8 cellular contexts compared by ENCODE assay signal in genomic region chr20:3818155-3819151, GRCh38. TPM values are rescaled to one million over a fixed set of nuclear protein-coding genes. Genes with fewer than 3 reads are reported as not detected.
A peak's percentile ranks its signal among the peaks of the same experiment; 100 is the strongest.
DNase-seq lines count a peak whose midpoint lies in the region; ATAC-seq, FAIRE-seq and TF ChIP-seq lines count a peak whose summit lies in the region.

No MANE protein-coding gene starts in this region.

- H3K27ac Mint-ChIP-seq in CD14-positive monocyte (peak overlapping the region in 6 of 7 donors; percentile 46 to 78 (median 62)), GM23338 (no peak overlapping the region), astrocyte (ENCODE audit: unreplicated experiment) (peak overlapping the region; percentile 34)

- ATAC-seq in GM23338 = peak; percentile 62
- no peak for ATAC-seq in HG03439 (IDR thresholded peaks at IDR 0.05; ENCODE audit: unreplicated experiment)
- no peak for ATAC-seq in GM19452 (IDR thresholded peaks at IDR 0.05; ENCODE audit: unreplicated experiment)

- H3K27ac ChIP-seq in GM23338 (ENCODE audit: low read depth) (no peak overlapping the region), astrocyte (ENCODE audit: low read depth, low read length) (no peak overlapping the region), smooth muscle cell (ENCODE audit: low read depth) (no peak overlapping the region)

- H3K79me2 ChIP-seq in GM23338 (replicated peaks; ENCODE audit: insufficient read depth) = no peaks in the 10 kb centered on the region
- H3K79me2 ChIP-seq in astrocyte (ENCODE audit: insufficient read depth, low read length) = peaks cover 15% of the 10 kb centered on the region
- peaks cover 8% of the 10 kb centered on the region for H3K79me2 ChIP-seq in smooth muscle cell (ENCODE audit: low read depth)

- H3K4me3 ChIP-seq in GM23338 = no peak overlapping the region
- no peak overlapping the region for H3K4me3 ChIP-seq in astrocyte (ENCODE audit: insufficient read depth, low read depth, low read length)
- H3K4me3 ChIP-seq in smooth muscle cell = no peak overlapping the region

- H4K20me1 ChIP-seq in GM23338 (replicated peaks; ENCODE audit: insufficient read depth) = no peaks in the 10 kb centered on the region
- no peaks in the 10 kb centered on the region for H4K20me1 ChIP-seq in astrocyte (ENCODE audit: insufficient read depth, low read length)
- no peaks in the 10 kb centered on the region for H4K20me1 ChIP-seq in smooth muscle cell (ENCODE audit: low read depth)

- H3K36me3 ChIP-seq in GM23338 (ENCODE audit: insufficient read depth) (no peaks in the 10 kb centered on the region), astrocyte (ENCODE audit: insufficient read depth, low read length) (peaks cover 6% of the 10 kb centered on the region), smooth muscle cell (ENCODE audit: low read depth) (no peaks in the 10 kb centered on the region)

- H3K4me2 ChIP-seq in GM23338 (no peak overlapping the region), astrocyte (ENCODE audit: low read length) (no peak overlapping the region), smooth muscle cell (no peak overlapping the region)

- H3K9me3 Mint-ChIP-seq in CD14-positive monocyte = peaks cover 0 to 1% (median 0%) of the 10 kb centered on the region in 7 donors
- no peaks in the 10 kb centered on the region for H3K9me3 Mint-ChIP-seq in GM23338
- no peaks in the 10 kb centered on the region for H3K9me3 Mint-ChIP-seq in astrocyte (ENCODE audit: unreplicated experiment)

- H3K9me2 ChIP-seq in GM23338 (ENCODE audit: insufficient read depth) = no peaks in the 10 kb centered on the region

- intact Hi-C loops in CD14-positive monocyte (cut with micrococcal nuclease) = loop anchor here in 1 of 2 donors (10.0 kb wide), 1 partner anchor 54 kb away; the partner anchor contains the start of gene ADISSP

- H3F3A ChIP-seq in GM23338 (replicated peaks; ENCODE audit: low read depth) (peaks cover 4% of the 10 kb centered on the region; the same call in 1 of the 2 replicates), smooth muscle cell (ENCODE audit: low read depth) (peaks cover 6% of the 10 kb centered on the region)

- H3K27me3 ChIP-seq in GM23338 (ENCODE audit: insufficient read depth) = no peaks in the 10 kb centered on the region
- no peaks in the 10 kb centered on the region for H3K27me3 ChIP-seq in astrocyte (ENCODE audit: insufficient read depth, low read length)
- H3K27me3 ChIP-seq in smooth muscle cell (ENCODE audit: low read depth) = no peaks in the 10 kb centered on the region

- H2AFZ ChIP-seq in GM23338 (0 out of 2 replicates have a peak overlapping the region, but pooled peaks have one; percentile 61), astrocyte (ENCODE audit: low read depth, low read length) (no peak overlapping the region), smooth muscle cell (ENCODE audit: low read depth) (no peak overlapping the region)

- TF ChIP-seq CTCF in CD14-positive monocyte (IDR thresholded peaks at IDR 0.05) (peak; percentile 79), GM23338 (conservative IDR thresholded peaks at IDR 0.05; ENCODE audit: low read depth in 2 of 2) (peak; percentile 67 to 82), astrocyte (IDR thresholded peaks at IDR 0.05; ENCODE audit: insufficient read depth, low read depth, low read length) (peak; percentile 68), smooth muscle cell (IDR thresholded peaks at IDR 0.05; ENCODE audit: borderline replicate concordance, insufficient read depth, poor library complexity, severe bottlenecking) (peak; percentile 53)

- peak; percentile 75 for DNase-seq in CD14-positive monocyte (ENCODE audit: low spot score)
- peak; percentile 89 for DNase-seq in GM23338 (ENCODE audit: low spot score)
- peak; percentile 45 for DNase-seq in NCI-H526 treated with DMSO at 0.1 percent for 48 hours (lab: John Stamatoyannopoulos, UW)
- DNase-seq in astrocyte (ENCODE audit: low read depth) = peak; percentile 65
- peak; percentile 63 for DNase-seq in iPS-NIHi7 (ENCODE audit: extremely low spot score)
- peak; percentile 31 for DNase-seq in smooth muscle cell (lab: John Stamatoyannopoulos, UW; ENCODE audit: unreplicated experiment)

- H3K36me3 Mint-ChIP-seq in CD14-positive monocyte = peaks cover 13 to 18% of the 10 kb centered on the region in 2 donors
- H3K36me3 Mint-ChIP-seq in GM23338 (ENCODE audit: low read depth) = no peaks in the 10 kb centered on the region; the same call in 1 of the 3 replicates
- H3K36me3 Mint-ChIP-seq in astrocyte (ENCODE audit: low read depth, unreplicated experiment) = no peaks in the 10 kb centered on the region

- WGBS in smooth muscle cell (ENCODE audit: low lambda C conversion rate) = 87% methylated on average over 8 of the region's 8 CpGs

- H3K4me1 Mint-ChIP-seq in CD14-positive monocyte (peaks cover 22% of the 10 kb centered on the region), GM23338 (peaks cover 23% of the 10 kb centered on the region), astrocyte (ENCODE audit: low read depth, unreplicated experiment) (peaks cover 7% of the 10 kb centered on the region)

- H3K4me3 Mint-ChIP-seq in CD14-positive monocyte (peak overlapping the region in 1 of 2 donors; percentile 9), GM23338 (no peak overlapping the region), astrocyte (ENCODE audit: unreplicated experiment) (peak overlapping the region; percentile 70)

- H3K27me3 Mint-ChIP-seq in CD14-positive monocyte (ENCODE audit: low read depth in 3 of 3) (peaks cover 0 to 3% (median 0%) of the 10 kb centered on the region in 3 donors), GM23338 (ENCODE audit: insufficient read depth, low read depth, poor library complexity) (peaks cover 6% of the 10 kb centered on the region), astrocyte (ENCODE audit: low read depth, unreplicated experiment) (peaks cover 9% of the 10 kb centered on the region)

- H3K9ac ChIP-seq in astrocyte (ENCODE audit: low read length) = no peak overlapping the region
- no peak overlapping the region for H3K9ac ChIP-seq in smooth muscle cell (ENCODE audit: low read depth)

- H3K4me1 ChIP-seq in GM23338 (ENCODE audit: insufficient read depth) (peaks cover 16% of the 10 kb centered on the region; the same call in 1 of the 2 replicates), astrocyte (ENCODE audit: insufficient read depth, low read length) (peaks cover 15% of the 10 kb centered on the region), smooth muscle cell (ENCODE audit: low read depth) (peaks cover 11% of the 10 kb centered on the region)

- no peak for FAIRE-seq in astrocyte (lab: Jason Lieb, UNC)

- H3K9me3 ChIP-seq in astrocyte (ENCODE audit: insufficient read depth, low read depth, low read length) = no peaks in the 10 kb centered on the region
- H3K9me3 ChIP-seq in smooth muscle cell (replicated peaks; ENCODE audit: low read depth) = no peaks in the 10 kb centered on the region

TF ChIP-seq in GM23338, 12 proteins besides CTCF, POLR2A, EP300 and RAD21 (continues in another document):
- TF ChIP-seq EZH2phosphoT487 (IDR thresholded peaks at IDR 0.05; ENCODE audit: unreplicated experiment) = no peak

RNA-seq across cellular contexts. Expression of gene AP5S1, which starts 1.9 kb away (rescaled TPM):
- polyA plus RNA-seq in CD14-positive monocyte (10 to 100 TPM in 1 of 2 donors, 1 to 10 TPM in 1; 8.6 to 10.8 TPM), GM23338 (2016; fragmentation: Nextera tagmentation; extraction: Ambion mirVana) (1.8 and 2.8 TPM in 2 replicates), smooth muscle cell (10.9 and 14.7 TPM in 2 replicates)
- total RNA-seq in GM23338 (2014; rRNA removed; shearing (Covaris generic)) = 1.2 and 1.8 TPM in 2 replicates
- total RNA-seq in astrocyte (12.6 TPM in 2 replicates), smooth muscle cell (3.1 and 9.9 TPM in 2 replicates)

RNA-seq across cellular contexts. Expression of gene CDC25B, which starts 22.3 kb away (rescaled TPM):
- polyA plus RNA-seq in CD14-positive monocyte (1 to 10 TPM; 3.6 to 4.0 TPM), GM23338 (2016; fragmentation: Nextera tagmentation; extraction: Ambion mirVana) (9.8 and 10.5 TPM in 2 replicates), smooth muscle cell (11.1 and 14.8 TPM in 2 replicates)
- total RNA-seq in GM23338 (2014; rRNA removed; shearing (Covaris generic)) = 19.9 and 33.0 TPM in 2 replicates
- total RNA-seq in astrocyte (8.5 and 8.8 TPM in 2 replicates), smooth muscle cell (9.5 and 14.7 TPM in 2 replicates)

RNA-seq across cellular contexts. Expression of gene MAVS, which starts 28.2 kb away (rescaled TPM):
- polyA plus RNA-seq in CD14-positive monocyte (1 to 10 TPM; 1.8 to 3.2 TPM), GM23338 (2016; fragmentation: Nextera tagmentation; extraction: Ambion mirVana) (4.4 and 5.2 TPM in 2 replicates), smooth muscle cell (7.8 and 10.0 TPM in 2 replicates)
- total RNA-seq in GM23338 (2014; rRNA removed; shearing (Covaris generic)) = 21.8 and 21.9 TPM in 2 replicates
- total RNA-seq in astrocyte (38.4 and 42.1 TPM in 2 replicates), smooth muscle cell (12.5 and 12.8 TPM in 2 replicates)

RNA-seq across cellular contexts. Expression of gene CENPB, which starts 31.9 kb away (rescaled TPM):
- polyA plus RNA-seq in CD14-positive monocyte = 1 to 10 TPM; 1.1 to 1.4 TPM
- total RNA-seq in GM23338 (2014; rRNA removed; shearing (Covaris generic)) = 44.3 and 52.1 TPM in 2 replicates
- polyA plus RNA-seq in GM23338 (2016; fragmentation: Nextera tagmentation; extraction: Ambion mirVana) = 9.5 and 10.8 TPM in 2 replicates
- 37.0 and 39.1 TPM in 2 replicates for total RNA-seq in astrocyte
- 23.6 TPM in 2 replicates for total RNA-seq in smooth muscle cell
- 10.4 and 13.4 TPM in 2 replicates for polyA plus RNA-seq in smooth muscle cell

RNA-seq across cellular contexts. Expression of gene SPEF1, which starts 37.2 kb away (rescaled TPM):
- not detected for polyA plus RNA-seq in CD14-positive monocyte
- total RNA-seq in GM23338 (2014; rRNA removed; shearing (Covaris generic)) = 0.69 and 1.3 TPM in 2 replicates
- polyA plus RNA-seq in GM23338 (2016; fragmentation: Nextera tagmentation; extraction: Ambion mirVana) = 0.68 and 0.85 TPM in 2 replicates
- total RNA-seq in astrocyte = 0.45 and 1.2 TPM in 2 replicates
- total RNA-seq in smooth muscle cell = 0.36 and 0.72 TPM in 2 replicates
- 0.32 and 0.47 TPM in 2 replicates for polyA plus RNA-seq in smooth muscle cell

Comparison
In these comparisons a context has a peak if more than half of its experiments do, and no peak if none do; other contexts are left out.
1. DNase-seq: peak in every context shown above with its lines; median percentile 89 in GM23338; 75 in CD14-positive monocyte; 65 in astrocyte; 63 in iPS-NIHi7; 45 in NCI-H526 treated with DMSO at 0.1 percent for 48 hours; 31 in smooth muscle cell.